1 cellular context compared by ENCODE assay signal in genomic region chr1:205510308-205510950, GRCh38.
TF ChIP-seq lines count a peak whose summit lies in the region.

No MANE protein-coding gene starts in this region.

TF ChIP-seq in GM12878, 131 proteins besides CTCF, POLR2A, EP300 and RAD21:
- TF ChIP-seq YY1 (IDR thresholded peaks at IDR 0.05; ENCODE audit: low read depth, low read length): no peak
- no peak for TF ChIP-seq ELK1 (IDR thresholded peaks at IDR 0.05; ENCODE audit: low read depth, low read length)
- TF ChIP-seq, protein P1, sequence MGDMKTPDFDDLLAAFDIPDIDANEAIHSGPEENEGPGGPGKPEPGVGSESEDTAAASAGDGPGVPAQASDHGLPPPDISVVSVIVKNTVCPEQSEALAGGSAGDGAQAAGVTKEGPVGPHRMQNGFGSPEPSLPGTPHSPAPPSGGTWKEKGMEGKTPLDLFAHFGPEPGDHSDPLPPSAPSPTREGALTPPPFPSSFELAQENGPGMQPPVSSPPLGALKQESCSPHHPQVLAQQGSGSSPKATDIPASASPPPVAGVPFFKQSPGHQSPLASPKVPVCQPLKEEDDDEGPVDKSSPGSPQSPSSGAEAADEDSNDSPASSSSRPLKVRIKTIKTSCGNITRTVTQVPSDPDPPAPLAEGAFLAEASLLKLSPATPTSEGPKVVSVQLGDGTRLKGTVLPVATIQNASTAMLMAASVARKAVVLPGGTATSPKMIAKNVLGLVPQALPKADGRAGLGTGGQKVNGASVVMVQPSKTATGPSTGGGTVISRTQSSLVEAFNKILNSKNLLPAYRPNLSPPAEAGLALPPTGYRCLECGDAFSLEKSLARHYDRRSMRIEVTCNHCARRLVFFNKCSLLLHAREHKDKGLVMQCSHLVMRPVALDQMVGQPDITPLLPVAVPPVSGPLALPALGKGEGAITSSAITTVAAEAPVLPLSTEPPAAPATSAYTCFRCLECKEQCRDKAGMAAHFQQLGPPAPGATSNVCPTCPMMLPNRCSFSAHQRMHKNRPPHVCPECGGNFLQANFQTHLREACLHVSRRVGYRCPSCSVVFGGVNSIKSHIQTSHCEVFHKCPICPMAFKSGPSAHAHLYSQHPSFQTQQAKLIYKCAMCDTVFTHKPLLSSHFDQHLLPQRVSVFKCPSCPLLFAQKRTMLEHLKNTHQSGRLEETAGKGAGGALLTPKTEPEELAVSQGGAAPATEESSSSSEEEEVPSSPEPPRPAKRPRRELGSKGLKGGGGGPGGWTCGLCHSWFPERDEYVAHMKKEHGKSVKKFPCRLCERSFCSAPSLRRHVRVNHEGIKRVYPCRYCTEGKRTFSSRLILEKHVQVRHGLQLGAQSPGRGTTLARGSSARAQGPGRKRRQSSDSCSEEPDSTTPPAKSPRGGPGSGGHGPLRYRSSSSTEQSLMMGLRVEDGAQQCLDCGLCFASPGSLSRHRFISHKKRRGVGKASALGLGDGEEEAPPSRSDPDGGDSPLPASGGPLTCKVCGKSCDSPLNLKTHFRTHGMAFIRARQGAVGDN (IDR thresholded peaks at IDR 0.05): 0 out of 2 replicates have a peak, but pooled peaks have one; percentile 25
- TF ChIP-seq SUZ12 (IDR thresholded peaks at IDR 0.05; ENCODE audit: unreplicated experiment): no peak
- TF ChIP-seq BMI1 (IDR thresholded peaks at IDR 0.05; ENCODE audit: borderline replicate concordance): no peak
- TF ChIP-seq RB1 (IDR thresholded peaks at IDR 0.05; ENCODE audit: borderline replicate concordance): no peak
- TF ChIP-seq LARP7 (IDR thresholded peaks at IDR 0.05): no peak
- no peak for TF ChIP-seq DPF2 (IDR thresholded peaks at IDR 0.05)
- TF ChIP-seq IKZF1 (conservative IDR thresholded peaks at IDR 0.05): peak; percentile 31; the same call in 1 of the 2 replicates
- no peak for TF ChIP-seq MEF2A (IDR thresholded peaks at IDR 0.05; ENCODE audit: insufficient read depth, low read depth, low read length)
- TF ChIP-seq USF2 (IDR thresholded peaks at IDR 0.05; ENCODE audit: borderline replicate concordance, low read depth, low read length): no peak
- no peak for TF ChIP-seq PKNOX1 (IDR thresholded peaks at IDR 0.05)
